In the genomic region with DNA sequence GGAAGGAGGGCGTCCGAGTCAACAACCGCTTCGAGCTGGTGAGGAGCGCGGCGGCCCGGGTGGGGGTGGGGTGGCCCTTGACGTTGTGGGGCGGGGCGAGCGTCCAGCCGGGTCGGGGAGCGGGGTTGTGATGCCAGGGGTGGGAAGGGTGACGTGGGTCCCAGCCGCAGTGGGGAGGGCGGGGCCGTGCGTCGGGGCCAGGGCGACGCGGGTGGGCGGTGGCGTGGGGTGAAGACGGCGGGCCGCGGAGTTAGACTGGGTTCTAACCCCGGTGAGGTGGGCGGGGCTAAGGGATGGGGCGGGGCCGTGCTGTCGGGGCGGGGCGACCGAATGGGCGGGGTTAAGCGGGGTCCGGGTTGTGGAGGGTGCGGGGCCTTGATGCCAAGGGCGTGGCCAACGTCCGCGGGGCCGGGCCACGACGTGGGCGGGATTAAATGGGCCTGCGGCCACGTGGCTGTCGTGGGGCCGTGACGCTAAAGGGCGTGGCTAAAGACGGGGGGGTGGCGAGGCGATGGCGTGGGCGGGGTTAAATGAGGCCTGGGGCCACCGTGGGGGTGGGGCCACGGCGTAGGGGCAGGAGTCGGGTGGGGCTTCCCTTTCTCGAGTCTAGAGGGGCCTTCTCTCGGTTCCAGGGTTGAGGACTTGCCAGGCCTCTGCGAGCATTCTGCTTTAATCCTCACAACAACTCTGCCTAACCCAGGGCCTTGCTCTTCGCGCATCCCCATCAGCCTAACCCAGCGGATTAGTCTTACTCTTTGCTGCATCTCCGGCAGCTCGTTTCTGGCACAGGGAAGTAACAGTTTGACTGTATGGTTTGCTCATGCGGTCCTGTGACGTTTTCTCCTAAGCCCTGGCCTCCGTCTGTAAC, we compare ENCODE assay signal across 8 cellular contexts. TPM values are rescaled to one million over a fixed set of nuclear protein-coding genes. Genes with fewer than 3 reads are reported as not detected.
DNase-seq lines count a peak whose midpoint lies in the region; ATAC-seq lines count a peak whose summit lies in the region.

No MANE protein-coding gene starts in this region.

- no peaks in the 10 kb centered on the region for H3K9me3 ChIP-seq in mononuclear cell (ENCODE audit: low read depth, low read length)

- ATAC-seq in GM21526 (IDR thresholded peaks at IDR 0.05; ENCODE audit: low FRiP score, unreplicated experiment) = peak; percentile 66

- peak; percentile 89 for DNase-seq in COLO829 (ENCODE audit: low spot score)
- peak; percentile 97 for DNase-seq in HuH-7.5 (ENCODE audit: low spot score)
- DNase-seq in OCI-M1 (lab: John Stamatoyannopoulos, UW) = peak; percentile 98
- peak; percentile 97 for DNase-seq in activated T-cell treated with anti-CD3 and anti-CD28 coated beads for 48 hours (ENCODE audit: low read depth)
- DNase-seq in epithelial cell of prostate (ENCODE audit: low read depth, low spot score) = peak; percentile 70
- DNase-seq in stimulated activated CD8-positive, alpha-beta memory T cell treated with anti-CD3 and anti-CD28 coated beads, Interleukin-15, amount 100 ng/mL, for 48 hours (ENCODE audit: low read depth in 2 of 2) = peak; percentile 93 to 95

- peak overlapping the region; percentile 87 for H3K4me3 ChIP-seq in mononuclear cell (ENCODE audit: low read length)

- peaks cover 25% of the 10 kb centered on the region for H3K4me1 ChIP-seq in mononuclear cell (ENCODE audit: insufficient read depth, low read length)

- no peaks in the 10 kb centered on the region for H3K27me3 ChIP-seq in mononuclear cell (ENCODE audit: insufficient read depth, low read length)

- peak overlapping the region; percentile 97 for H3K27ac ChIP-seq in epithelial cell of prostate

RNA-seq across cellular contexts. Expression of a gene that starts 0.7 kb away (rescaled TPM):
- 148 TPM for total RNA-seq in mononuclear cell

RNA-seq across cellular contexts. Expression of a gene that starts 44.6 kb away (rescaled TPM):
- 2.7 TPM for total RNA-seq in mononuclear cell

RNA-seq across cellular contexts. Expression of a gene that starts 45.8 kb away (rescaled TPM):
- 0.10 TPM for total RNA-seq in mononuclear cell

RNA-seq across cellular contexts. Expression of a gene that starts 49.1 kb away (rescaled TPM):
- total RNA-seq in mononuclear cell = 0.21 TPM

RNA-seq across cellular contexts. Expression of a gene that starts 57.6 kb away (rescaled TPM):
- 2.9 TPM for total RNA-seq in mononuclear cell

Comparison
In these comparisons a context has a peak if more than half of its experiments do, and no peak if none do; other contexts are left out.
1. Peak in every context shown above with its lines: DNase-seq, ATAC-seq, H3K4me3 ChIP-seq and H3K27ac ChIP-seq.